Comparison of ENCODE assay signal across 19 cellular contexts in the genomic region with DNA sequence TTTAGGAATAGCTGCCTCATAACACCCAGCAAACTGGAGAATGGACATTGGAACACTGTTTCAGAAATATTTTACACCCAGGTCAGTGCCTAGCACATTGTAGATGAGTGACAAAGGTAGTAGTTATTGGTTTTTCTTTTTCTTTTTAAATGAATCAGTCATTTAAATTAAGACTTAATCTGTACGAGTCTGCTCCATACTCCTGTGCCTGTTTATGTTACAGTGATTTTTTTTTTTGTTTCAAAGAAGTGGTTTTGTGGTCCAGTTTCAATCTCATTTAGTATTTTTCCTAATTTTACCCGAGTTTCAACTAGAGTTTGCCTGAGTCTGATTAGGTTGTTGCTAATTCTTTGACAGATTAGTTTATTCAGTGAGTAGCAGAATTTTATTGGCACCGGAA. TPM values are rescaled to one million over a fixed set of nuclear protein-coding genes. Genes with fewer than 3 reads are reported as not detected.
A peak's percentile ranks its signal among the peaks of the same experiment; 100 is the strongest.
DNase-seq lines count a peak whose midpoint lies in the region; ATAC-seq and TF ChIP-seq lines count a peak whose summit lies in the region.
"Had no signal": no experiment of that assay in that cellular context is flagged by ENCODE, and none has a peak within 500 bp of the region (broad histone marks: within the 10 kb centered on the region; RNA-seq: fewer than 3 reads in every experiment).

No MANE protein-coding gene starts in this region.

- no peaks in the 10 kb centered on the region for H3K9me3 Mint-ChIP-seq in CD14-positive monocyte
- peaks cover 0 to 14% (median 3%) of the 10 kb centered on the region in 5 experiments for H3K9me3 Mint-ChIP-seq in brain

- TF ChIP-seq CTCF in CD14-positive monocyte (IDR thresholded peaks at IDR 0.05) (no peak), brain (conservative IDR thresholded peaks at IDR 0.05) (no peak), foreskin fibroblast (IDR thresholded peaks at IDR 0.05; ENCODE audit: low read depth, low read length) (no peak)

- H3K4me1 Mint-ChIP-seq in CD14-positive monocyte (peaks cover 55% of the 10 kb centered on the region), brain (peaks cover 28% of the 10 kb centered on the region)

- H3K4me3 Mint-ChIP-seq in CD14-positive monocyte (no peak overlapping the region), brain (peak overlapping the region in 1 of 5 experiments; percentile 9)

- peaks cover 5 to 9% of the 10 kb centered on the region in 2 donors for H3K36me3 Mint-ChIP-seq in CD14-positive monocyte
- H3K36me3 Mint-ChIP-seq in brain = peaks cover 84% of the 10 kb centered on the region

- H3K27me3 Mint-ChIP-seq in CD14-positive monocyte (ENCODE audit: low read depth in 3 of 3) (peaks cover 0 to 2% (median 0%) of the 10 kb centered on the region in 3 donors), brain (no peaks in the 10 kb centered on the region)

- H3K27ac Mint-ChIP-seq in CD14-positive monocyte = peak overlapping the region; percentile 78 to 94 (median 82)
- peak overlapping the region in 4 of 5 experiments; percentile 22 to 58 (median 48) for H3K27ac Mint-ChIP-seq in brain

- ATAC-seq in GM18870 (IDR thresholded peaks at IDR 0.05; ENCODE audit: unreplicated experiment) (peak; percentile 26), HG03280 (IDR thresholded peaks at IDR 0.05; ENCODE audit: unreplicated experiment) (peak; percentile 26), HG03521 (IDR thresholded peaks at IDR 0.05; ENCODE audit: unreplicated experiment) (no peak), GM18511 (IDR thresholded peaks at IDR 0.05; ENCODE audit: unreplicated experiment) (no peak)
- ATAC-seq: left colon had no signal

- DNase-seq in CD14-positive monocyte (ENCODE audit: low spot score) = no peak
- DNase-seq in foreskin fibroblast = no peak
- no peak for DNase-seq in activated effector memory CD4-positive, alpha-beta T cell treated with anti-CD3 and anti-CD28 coated beads, Interleukin-2, amount 50 U/mL, for 16 hours
- DNase-seq: activated T-cell treated with anti-CD3 and anti-CD28 coated beads for 4 hours, anterior cingulate cortex, DMS153, esophagus squamous epithelium, hypothalamus, KG1, left colon, NCI-H1417 treated with DMSO at 0.1 percent for 48 hours, NCI-H226, WERI-Rb-1 had no signal

- no peak overlapping the region for H3K4me3 ChIP-seq in foreskin fibroblast (ENCODE audit: low read depth in 1 of 2, low read length in 2 of 2)
- H3K4me3 ChIP-seq: coronary artery, esophagus squamous epithelium had no signal

- intact Hi-C loops in CD14-positive monocyte (cut with micrococcal nuclease) = no loop called here

RNA-seq across cellular contexts. Expression of a gene that starts 16.2 kb away (rescaled TPM):
- polyA plus RNA-seq in CD14-positive monocyte = 10 to 100 TPM; 18.0 to 33.0 TPM
- polyA plus RNA-seq in brain (ENCODE audit: insufficient read depth, low read depth, low replicate concordance) = 87.5 TPM

Comparison
In these comparisons a context has a peak if more than half of its experiments do, and no peak if none do; other contexts are left out.
1. ATAC-seq: peak in GM18870 (single experiment) and HG03280 (single experiment); none in HG03521 (single experiment) and GM18511 (single experiment).